In genomic region chr20:62794007-62794724, GRCh38 we compare ENCODE assay signal across 1 cellular context.
TF ChIP-seq lines count a peak whose summit lies in the region.

No MANE protein-coding gene starts in this region.

TF ChIP-seq in HepG2, 621 proteins besides CTCF, POLR2A, EP300 and RAD21 (continued from another document and continues in another):
- TF ChIP-seq HBP1 (CRISPR knock-in tag; IDR thresholded peaks at IDR 0.05; ENCODE audit: low read depth) (no peak), KAT8 (CRISPR knock-in tag; IDR thresholded peaks at IDR 0.05) (peak; percentile 74), PLRG1 (conservative IDR thresholded peaks at IDR 0.05) (no peak), SMAD3 (CRISPR knock-in tag; IDR thresholded peaks at IDR 0.05) (no peak), ZNF879 (CRISPR knock-in tag; IDR thresholded peaks at IDR 0.05) (0 out of 2 replicates have a peak, but pooled peaks have one; percentile 20), NFKB2 (CRISPR knock-in tag; IDR thresholded peaks at IDR 0.05; ENCODE audit: borderline replicate concordance) (peak; percentile 22; the same call in 1 of the 2 replicates), ZNF136 (CRISPR knock-in tag; IDR thresholded peaks at IDR 0.05; ENCODE audit: low read depth) (no peak), RFX3 (CRISPR knock-in tag; IDR thresholded peaks at IDR 0.05) (peak; percentile 8; the same call in 1 of the 2 replicates), ZNF143 (CRISPR knock-in tag; IDR thresholded peaks at IDR 0.05) (no peak), ZBTB7A (CRISPR knock-in tag; IDR thresholded peaks at IDR 0.05) (peak; percentile 87), BORCS8-MEF2B (CRISPR knock-in tag; IDR thresholded peaks at IDR 0.05) (peak; percentile 40), ZNF605 (CRISPR knock-in tag; IDR thresholded peaks at IDR 0.05) (no peak), BCL6 (CRISPR knock-in tag; IDR thresholded peaks at IDR 0.05) (peak; percentile 20; the same call in 1 of the 2 replicates), ZNF646 (CRISPR knock-in tag; IDR thresholded peaks at IDR 0.05) (no peak), SMAD9 (CRISPR knock-in tag; IDR thresholded peaks at IDR 0.05) (no peak), NR3C1 (CRISPR knock-in tag; IDR thresholded peaks at IDR 0.05) (no peak), USF2 (IDR thresholded peaks at IDR 0.05; ENCODE audit: low read depth, low read length) (no peak), USF2 (CRISPR knock-in tag; IDR thresholded peaks at IDR 0.05; ENCODE audit: borderline replicate concordance) (no peak), IKZF4 (CRISPR knock-in tag; IDR thresholded peaks at IDR 0.05; ENCODE audit: borderline replicate concordance, low read depth, not compliant biosample characterization) (no peak), PRDM15 (CRISPR knock-in tag; IDR thresholded peaks at IDR 0.05) (0 out of 2 replicates have a peak, but pooled peaks have one; percentile 63), RFX1 (IDR thresholded peaks at IDR 0.05) (no peak), RBFOX2 (IDR thresholded peaks at IDR 0.05; ENCODE audit: low read depth, low read length) (peak; percentile 91), ZNF329 (CRISPR knock-in tag; IDR thresholded peaks at IDR 0.05; ENCODE audit: low read depth) (peak; percentile 45; the same call in 1 of the 2 replicates), TEAD3 (CRISPR knock-in tag; optimal IDR thresholded peaks at IDR 0.05; ENCODE audit: borderline replicate concordance) (peak; percentile 20), ZNF282 (IDR thresholded peaks at IDR 0.05; ENCODE audit: partially characterized antibody) (no peak), DNMT3B (CRISPR knock-in tag; conservative IDR thresholded peaks at IDR 0.05) (0 out of 2 replicates have a peak, but pooled peaks have one; percentile 55), REPIN1 (CRISPR knock-in tag; IDR thresholded peaks at IDR 0.05; ENCODE audit: borderline replicate concordance, low read depth) (peak; percentile 46; the same call in 1 of the 2 replicates), ZNF878 (CRISPR knock-in tag; IDR thresholded peaks at IDR 0.05) (peak; percentile 75; the same call in 1 of the 2 replicates), SNRNP70 (IDR thresholded peaks at IDR 0.05; ENCODE audit: low read depth, low read length) (no peak), ETV6 (CRISPR knock-in tag; conservative IDR thresholded peaks at IDR 0.05) (peak; percentile 91; the same call in 1 of the 2 replicates), ISL2 (CRISPR knock-in tag; IDR thresholded peaks at IDR 0.05) (no peak; the same call in 1 of the 2 replicates), POLR2AphosphoS5 (IDR thresholded peaks at IDR 0.05; ENCODE audit: low read depth, low read length) (peak; percentile 89), PRMT3 (CRISPR knock-in tag; IDR thresholded peaks at IDR 0.05; ENCODE audit: borderline replicate concordance, low read depth) (no peak), ZNF160 (CRISPR knock-in tag; IDR thresholded peaks at IDR 0.05) (no peak; the same call in 1 of the 2 replicates), HHEX (CRISPR knock-in tag; IDR thresholded peaks at IDR 0.05) (no peak), FOXP1 (IDR thresholded peaks at IDR 0.05) (no peak), FOXP1 (CRISPR knock-in tag; IDR thresholded peaks at IDR 0.05) (0 out of 2 replicates have a peak, but pooled peaks have one; percentile 4), PHF5A (CRISPR knock-in tag; IDR thresholded peaks at IDR 0.05; ENCODE audit: low read depth, unreplicated experiment) (no peak), TFAP4 (IDR thresholded peaks at IDR 0.05; ENCODE audit: borderline replicate concordance, low read depth) (peak; percentile 92), NFIB (CRISPR knock-in tag; IDR thresholded peaks at IDR 0.05; ENCODE audit: borderline replicate concordance) (no peak), ZNF224 (CRISPR knock-in tag; IDR thresholded peaks at IDR 0.05) (no peak), ZNF746 (CRISPR knock-in tag; IDR thresholded peaks at IDR 0.05) (peak; percentile 5; the same call in 1 of the 2 replicates), YY1 (IDR thresholded peaks at IDR 0.05; ENCODE audit: insufficient read depth, insufficient replicate concordance, low read depth, low read length) (peak; percentile 74), REL (CRISPR knock-in tag; conservative IDR thresholded peaks at IDR 0.05) (no peak), PATZ1 (CRISPR knock-in tag; IDR thresholded peaks at IDR 0.05) (peak; percentile 85), POGZ (CRISPR knock-in tag; IDR thresholded peaks at IDR 0.05) (no peak; the same call in 1 of the 2 replicates), ZBTB39 (CRISPR knock-in tag; IDR thresholded peaks at IDR 0.05) (peak; percentile 90), ZNF772 (CRISPR knock-in tag; IDR thresholded peaks at IDR 0.05) (peak; percentile 87), ZNF138 (CRISPR knock-in tag; IDR thresholded peaks at IDR 0.05; ENCODE audit: low read depth) (no peak; the same call in 1 of the 2 replicates)
